ENCODE assay signal across 8 cellular contexts in genomic region chr11:72091292-72091691, GRCh38.
A peak's percentile ranks its signal among the peaks of the same experiment; 100 is the strongest.
DNase-seq lines count a peak whose midpoint lies in the region; ATAC-seq and TF ChIP-seq lines count a peak whose summit lies in the region.

No MANE protein-coding gene starts in this region.

- peaks cover 10% of the 10 kb centered on the region for H3K36me3 ChIP-seq in WERI-Rb-1

- TF ChIP-seq CTCF in WERI-Rb-1 (IDR thresholded peaks at IDR 0.05; ENCODE audit: low read depth, low read length), result peak; percentile 85

- no peaks in the 10 kb centered on the region for H3K27me3 ChIP-seq in WERI-Rb-1 (ENCODE audit: insufficient read depth, low read depth, severe bottlenecking)

- no peak overlapping the region for H3K4me3 ChIP-seq in WERI-Rb-1 (ENCODE audit: low read depth, low read length)

- H3K27ac ChIP-seq in WERI-Rb-1, result peak overlapping the region; percentile 16; the same call in 1 of the 2 replicates

- no peaks in the 10 kb centered on the region for H3K9me3 ChIP-seq in WERI-Rb-1 (ENCODE audit: severe bottlenecking)

- DNase-seq in activated gamma-delta T cell treated with Interleukin-2 at 50 U/mL for 16 hours, result peak; percentile 65
- no peak for DNase-seq in activated gamma-delta T cell (lab: John Stamatoyannopoulos, UW)
- DNase-seq in NCI-H1092 treated with DMSO at 0.1 percent for 48 hours (lab: John Stamatoyannopoulos, UW), result peak; percentile 26
- DNase-seq in WERI-Rb-1, result peak; percentile 79
- peak; percentile 72 to 92 for DNase-seq in T47D (ENCODE audit: low read depth in 1 of 2, low spot score in 1 of 2)
- peak; percentile 62 for DNase-seq in iris pigment epithelial cell (ENCODE audit: low read depth)
- DNase-seq in stimulated activated CD4-positive, alpha-beta T cell treated with anti-CD3 and anti-CD28 coated beads, Interleukin-15, amount 100 ng/mL, for 24 hours, result peak; percentile 73

- in situ Hi-C loops in T47D (cut with HindIII; ENCODE audit: low pct_unique_long_range_greater_than_20kb, low sequenced_read_pairs), result no loop called here

- ATAC-seq in HG03457 (IDR thresholded peaks at IDR 0.05; ENCODE audit: unreplicated experiment), result no peak
